ENCODE assay signal across 8 cellular contexts in the genomic region with DNA sequence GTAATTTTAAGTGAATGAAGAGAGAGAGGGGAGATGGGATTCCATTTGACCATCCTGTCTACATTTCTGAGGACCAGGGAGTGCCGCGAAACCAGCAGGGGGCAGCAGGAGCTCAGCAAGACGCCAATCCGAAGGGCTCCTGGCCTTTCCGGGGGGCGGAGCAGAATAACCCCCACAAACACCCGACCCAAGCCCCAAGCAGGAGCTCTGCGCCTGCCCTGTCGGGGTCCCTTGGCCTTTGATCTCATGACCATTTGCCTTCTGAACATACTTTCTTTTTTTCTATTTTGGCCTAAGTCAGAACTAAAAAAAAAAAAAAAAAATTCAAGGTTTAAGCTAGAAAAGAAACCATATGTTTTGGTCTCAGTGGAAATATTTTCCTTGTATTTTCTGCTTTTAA. TPM values are rescaled to one million over a fixed set of nuclear protein-coding genes. Genes with fewer than 3 reads are reported as not detected.
DNase-seq lines count a peak whose midpoint lies in the region; ATAC-seq and TF ChIP-seq lines count a peak whose summit lies in the region.

No MANE protein-coding gene starts in this region.

- H3K36me3 Mint-ChIP-seq in activated naive CD8-positive, alpha-beta T cell = peaks cover 11% of the 10 kb centered on the region

- no peak overlapping the region for H3K27ac Mint-ChIP-seq in activated naive CD8-positive, alpha-beta T cell

- H3K4me1 Mint-ChIP-seq in activated naive CD8-positive, alpha-beta T cell (ENCODE audit: low read depth) = peaks cover 18% of the 10 kb centered on the region

- WGBS in aorta, 2 donors = 4 to 6% methylated on average over 9 of the region's 9 CpGs

- H3K36me3 ChIP-seq in cardiac muscle cell = no peaks in the 10 kb centered on the region
- no peaks in the 10 kb centered on the region for H3K36me3 ChIP-seq in rectal smooth muscle tissue (ENCODE audit: control insufficient read depth, insufficient read depth, low read length)
- no peaks in the 10 kb centered on the region for H3K36me3 ChIP-seq in aorta (ENCODE audit: control insufficient read depth in 1 of 2, insufficient read depth in 2 of 2, low read length in 1 of 2)

- H3K27me3 Mint-ChIP-seq in activated naive CD8-positive, alpha-beta T cell = no peaks in the 10 kb centered on the region

- H3K27me3 ChIP-seq in cardiac muscle cell = no peaks in the 10 kb centered on the region
- H3K27me3 ChIP-seq in rectal smooth muscle tissue (ENCODE audit: control insufficient read depth, insufficient read depth, low read length) = no peaks in the 10 kb centered on the region
- no peaks in the 10 kb centered on the region for H3K27me3 ChIP-seq in aorta (ENCODE audit: control insufficient read depth in 1 of 2, insufficient read depth in 2 of 2, low read length in 1 of 2)

- H3K4me3 ChIP-seq in cardiac muscle cell (no peak overlapping the region), rectal smooth muscle tissue (ENCODE audit: low read length) (peak overlapping the region; percentile 58), aorta (ENCODE audit: low read length in 2 of 2) (no peak overlapping the region)

- TF ChIP-seq CTCF in cardiac muscle cell (IDR thresholded peaks at IDR 0.05; ENCODE audit: low read depth, low read length) = peak; percentile 88

- H3K4me1 ChIP-seq in cardiac muscle cell (ENCODE audit: low read depth) (peaks cover 17% of the 10 kb centered on the region), rectal smooth muscle tissue (ENCODE audit: control insufficient read depth, insufficient read depth, low read length) (peaks cover 23% of the 10 kb centered on the region), aorta (ENCODE audit: control insufficient read depth in 1 of 2, insufficient read depth in 2 of 2, low read length in 2 of 2) (peaks cover 3 to 4% of the 10 kb centered on the region in 2 donors)

- intact Hi-C loops in aorta (cut with DNase I) = loop anchor here in 1 of 2 donors (10.0 kb wide), 1 partner anchor 156 kb away; a partner anchor contains a TSS

- H3K4me3 Mint-ChIP-seq in activated naive CD8-positive, alpha-beta T cell = peak overlapping the region; percentile 74

- H3K9me3 ChIP-seq in cardiac muscle cell (ENCODE audit: low read depth) = no peaks in the 10 kb centered on the region
- no peaks in the 10 kb centered on the region for H3K9me3 ChIP-seq in aorta (ENCODE audit: control insufficient read depth, low read length)

- H3K9me3 Mint-ChIP-seq in activated naive CD8-positive, alpha-beta T cell (ENCODE audit: low read depth) = no peaks in the 10 kb centered on the region

- peak; percentile 60 for DNase-seq in EH (ENCODE audit: low read depth)
- peak; percentile 75 for DNase-seq in LoVo (ENCODE audit: low spot score)
- DNase-seq in SW480 (ENCODE audit: low spot score) = peak; percentile 69
- DNase-seq in cardiac muscle cell (ENCODE audit: low read depth in 1 of 2, low spot score in 1 of 2) = peak; percentile 70 to 77
- peak; percentile 84 to 92 for DNase-seq in aorta

- H3K9ac ChIP-seq in rectal smooth muscle tissue (ENCODE audit: low read length) = no peak overlapping the region

- peak; percentile 69 for ATAC-seq in aorta (ENCODE audit: low FRiP score)
- no peak for ATAC-seq in GM19328 (IDR thresholded peaks at IDR 0.05; ENCODE audit: unreplicated experiment)

- H3K27ac ChIP-seq in cardiac muscle cell (no peak overlapping the region), rectal smooth muscle tissue (ENCODE audit: low read depth, low read length) (no peak overlapping the region), aorta (ENCODE audit: low read depth in 1 of 2, low read length in 2 of 2) (no peak overlapping the region)

RNA-seq across cellular contexts. Expression of a gene that starts 21.9 kb away (rescaled TPM):
- 1.5 and 2.5 TPM in 2 replicates for total RNA-seq in cardiac muscle cell
- polyA plus RNA-seq in cardiac muscle cell = 0.87 and 2.2 TPM in 2 replicates
- under 1 TPM in 1 of 2 donors, not detected in 1; 0.78 TPM for total RNA-seq in aorta
- polyA plus RNA-seq in aorta = not detected

RNA-seq across cellular contexts. Expression of a gene that starts 26.4 kb away (rescaled TPM):
- total RNA-seq in cardiac muscle cell (not detected in 2 replicates), aorta (10 to 100 TPM in 1 of 2 donors, 1 to 10 TPM in 1; 8.0 to 29.5 TPM)
- polyA plus RNA-seq in cardiac muscle cell (not detected in 2 replicates), aorta (1 to 10 TPM; 1.8 to 4.0 TPM)

RNA-seq across cellular contexts. Expression of a gene that starts 45.7 kb away (rescaled TPM):
- total RNA-seq in cardiac muscle cell = 0.11 and 0.21 TPM in 2 replicates
- 0.39 TPM in 1 of 2 replicates, not detected in the other for polyA plus RNA-seq in cardiac muscle cell
- total RNA-seq in aorta = 10 to 100 TPM in 1 of 2 donors, 1 to 10 TPM in 1; 2.2 to 11.8 TPM
- polyA plus RNA-seq in aorta = under 1 TPM; 0.05 to 0.25 TPM

RNA-seq across cellular contexts. Expression of a gene that starts 53.8 kb away (rescaled TPM):
- total RNA-seq in cardiac muscle cell = 0.12 and 0.49 TPM in 2 replicates
- 0.07 TPM in 1 of 2 replicates, not detected in the other for polyA plus RNA-seq in cardiac muscle cell
- 1 to 10 TPM; 1.6 to 2.7 TPM for total RNA-seq in aorta
- under 1 TPM; 0.33 to 0.38 TPM for polyA plus RNA-seq in aorta
